In the genomic region with DNA sequence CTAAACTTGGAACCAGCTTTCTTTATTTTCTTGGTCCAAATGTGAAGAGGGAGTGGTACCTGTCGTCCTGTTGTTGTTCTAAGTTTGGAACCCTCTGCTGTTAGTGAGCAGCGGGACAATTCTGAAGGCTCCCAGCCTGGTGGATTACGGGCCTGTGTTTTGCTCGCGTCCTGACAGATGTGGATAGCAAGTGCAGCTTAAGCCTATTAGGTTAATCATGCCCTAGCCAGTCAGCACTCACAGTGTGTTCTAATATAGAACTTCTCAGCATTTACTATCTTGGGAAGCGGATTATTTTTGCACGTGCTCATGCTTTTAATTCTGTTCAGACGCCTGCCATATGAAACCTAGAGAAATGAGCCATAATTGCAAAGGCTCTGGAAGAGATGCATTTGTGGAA, we compare ENCODE assay signal across 29 cellular contexts. TPM values are rescaled to one million over a fixed set of nuclear protein-coding genes. Genes with fewer than 3 reads are reported as not detected.
DNase-seq lines count a peak whose midpoint lies in the region; ATAC-seq and TF ChIP-seq lines count a peak whose summit lies in the region.
"Had no signal": no experiment of that assay in that cellular context is flagged by ENCODE, and none has a peak within 500 bp of the region (broad histone marks: within the 10 kb centered on the region; RNA-seq: fewer than 3 reads in every experiment).

A gene (minus strand): TSS at position 123 of the 400 bp plus-strand sequence. CDS start 262 bp downstream, outside the sequence.

- no peak within 1 kb of the TSS for H4K5ac ChIP-seq in mesendoderm (ENCODE audit: low read length)

- peaks cover 0 to 25% (median 6%) of the 10 kb centered on the region in 4 donors for H3K4me1 ChIP-seq in tibial nerve
- no peaks in the 10 kb centered on the region for H3K4me1 ChIP-seq in mesendoderm (ENCODE audit: control insufficient read depth, low read depth, low read length)
- H3K4me1 ChIP-seq: left lung, spleen had no signal

- TF ChIP-seq CTCF in glutamatergic neuron (IDR thresholded peaks at IDR 0.05; ENCODE audit: partially characterized antibody, unreplicated experiment): no peak
- TF ChIP-seq CTCF in tibial nerve (IDR thresholded peaks at IDR 0.05): no peak

- H3K9me3 Mint-ChIP-seq in glutamatergic neuron (ENCODE audit: unreplicated experiment): peaks cover 7% of the 10 kb centered on the region

- ATAC-seq in GM19463 (IDR thresholded peaks at IDR 0.05; ENCODE audit: unreplicated experiment): no peak
- ATAC-seq: activated naive CD8-positive, alpha-beta T cell treated with anti-CD3 and anti-CD28 coated beads, Interleukin-2, amount 50 U/mL, for 24 hours; K562; left lung; Panc1; stimulated activated naive CD8-positive, alpha-beta T cell treated with anti-CD3 and anti-CD28 coated beads, Interleukin-15, amount 100 ng/mL, for 72 hours had no signal

- in situ Hi-C loops in KBM-7 (cut with MboI; ENCODE audit: low pct_unique_long_range_greater_than_20kb, low sequenced_read_pairs): no loop called here

- no peak within 1 kb of the TSS for H3K56ac ChIP-seq in mesendoderm (ENCODE audit: low read length)

- H3K4me3 Mint-ChIP-seq in glutamatergic neuron (ENCODE audit: unreplicated experiment): no peak within 1 kb of the TSS
- H3K4me3 Mint-ChIP-seq: activated naive CD8-positive, alpha-beta T cell treated with anti-CD3 and anti-CD28 coated beads, Interleukin-2, amount 50 U/mL, for 24 hours; nephron progenitor cell; stimulated activated naive CD8-positive, alpha-beta T cell treated with anti-CD3 and anti-CD28 coated beads, Interleukin-15, amount 100 ng/mL, for 72 hours; T-helper 1 cell treated with Interleukin-12 subunit alpha and Interleukin-12 subunit beta and Interleukin-4 antibody, amounts not matched to agents 30 μg/mL and 1 μg/mL, for 36 hours; type B pancreatic cell had no signal

- H3K27me3 Mint-ChIP-seq in glutamatergic neuron (ENCODE audit: unreplicated experiment): no peaks in the 10 kb centered on the region
- H3K27me3 Mint-ChIP-seq: activated naive CD8-positive, alpha-beta T cell treated with anti-CD3 and anti-CD28 coated beads, Interleukin-2, amount 50 U/mL, for 24 hours; stimulated activated naive CD8-positive, alpha-beta T cell treated with anti-CD3 and anti-CD28 coated beads, Interleukin-15, amount 100 ng/mL, for 72 hours had no signal

- no peak within 1 kb of the TSS for H2BK120ac ChIP-seq in mesendoderm (ENCODE audit: low read depth, low read length)

- no peak for TF ChIP-seq POLR2A in tibial nerve (IDR thresholded peaks at IDR 0.05)

- H3K79me1 ChIP-seq in mesendoderm (ENCODE audit: low read length): no peaks in the 10 kb centered on the region

- H3K27ac ChIP-seq in tibial nerve: peak within 1 kb of the TSS; percentile 62 to 89 (median 78)
- H3K27ac ChIP-seq in mesendoderm (ENCODE audit: low read depth, low read length): no peak within 1 kb of the TSS
- H3K27ac ChIP-seq: brain microvascular endothelial cell, left lung, SJSA1, spleen, VCaP had no signal

- H3K4ac ChIP-seq in mesendoderm (ENCODE audit: low read depth, low read length): no peak within 1 kb of the TSS

- no peak within 1 kb of the TSS for H3K9ac ChIP-seq in mesendoderm (ENCODE audit: low read length)

- no peak within 1 kb of the TSS for H2BK5ac ChIP-seq in mesendoderm (ENCODE audit: low read length)

- DNase-seq in activated CD8-positive, alpha-beta memory T cell treated with anti-CD3 and anti-CD28 coated beads for 24 hours: peak; percentile 7
- no peak for DNase-seq in activated CD8-positive, alpha-beta memory T cell treated with anti-CD3 and anti-CD28 coated beads, Interleukin-2, amount 50 U/mL, for 4 hours
- DNase-seq in glutamatergic neuron (no peak), myocyte (ENCODE audit: low read depth) (peak; percentile 64), tibial nerve (ENCODE audit: low spot score in 2 of 2) (no peak), mesendoderm (no peak), KBM-7 (no peak)
- DNase-seq: activated CD4-positive, alpha-beta T cell treated with anti-CD3 and anti-CD28 coated beads, Interleukin-2, amount 50 U/mL, for 1 hour; activated gamma-delta T cell; activated naive CD8-positive, alpha-beta T cell treated with anti-CD3 and anti-CD28 coated beads, Interleukin-2, amount 50 U/mL, for 24 hours; brain microvascular endothelial cell; DND-41; left lung; NCI-H1694; NCI-H446; nephron progenitor cell; spleen; stimulated activated CD4-positive, alpha-beta T cell treated with anti-CD3 and anti-CD28 coated beads, Interleukin-4, amount 100 ng/mL, for 24 hours; stimulated activated naive CD8-positive, alpha-beta T cell treated with anti-CD3 and anti-CD28 coated beads, Interleukin-15, amount 100 ng/mL, for 72 hours had no signal

- H3K27me3 ChIP-seq in tibial nerve (no peaks in the 10 kb centered on the region), mesendoderm (ENCODE audit: insufficient read depth, low read length, poor library complexity) (no peaks in the 10 kb centered on the region)
- H3K27me3 ChIP-seq: brain microvascular endothelial cell, left lung, SJSA1, spleen had no signal

- peaks cover 17% of the 10 kb centered on the region for H3K4me1 Mint-ChIP-seq in glutamatergic neuron (ENCODE audit: low read depth, unreplicated experiment)
- H3K4me1 Mint-ChIP-seq: activated naive CD8-positive, alpha-beta T cell treated with anti-CD3 and anti-CD28 coated beads, Interleukin-2, amount 50 U/mL, for 24 hours; nephron progenitor cell; stimulated activated naive CD8-positive, alpha-beta T cell treated with anti-CD3 and anti-CD28 coated beads, Interleukin-15, amount 100 ng/mL, for 72 hours had no signal

- no peak within 1 kb of the TSS for H3K18ac ChIP-seq in mesendoderm (ENCODE audit: low read length)

- peak within 1 kb of the TSS; percentile 79 for H3K27ac Mint-ChIP-seq in glutamatergic neuron (ENCODE audit: unreplicated experiment)
- H3K27ac Mint-ChIP-seq: activated naive CD8-positive, alpha-beta T cell treated with anti-CD3 and anti-CD28 coated beads, Interleukin-2, amount 50 U/mL, for 24 hours; nephron progenitor cell; stimulated activated naive CD8-positive, alpha-beta T cell treated with anti-CD3 and anti-CD28 coated beads, Interleukin-15, amount 100 ng/mL, for 72 hours; T-helper 1 cell treated with Interleukin-12 subunit alpha and Interleukin-12 subunit beta and Interleukin-4 antibody, amounts not matched to agents 30 μg/mL and 1 μg/mL, for 36 hours; type B pancreatic cell had no signal

- H3K4me3 ChIP-seq in tibial nerve: no peak within 1 kb of the TSS
- H3K4me3 ChIP-seq in mesendoderm (ENCODE audit: low read length): no peak within 1 kb of the TSS
- H3K4me3 ChIP-seq: K562, left lung, SJSA1, spleen had no signal

- WGBS in tibial nerve, 2 donors: 76 to 80% methylated on average over 8 of the region's 8 CpGs
- WGBS in mesendoderm (ENCODE audit: extremely low coverage, insufficient coverage, low lambda C conversion rate): no CpG with 5 or more reads among the region's 8 CpGs

- no peak within 1 kb of the TSS for H3K4me2 ChIP-seq in mesendoderm (ENCODE audit: low read length)

- H4K8ac ChIP-seq in mesendoderm (ENCODE audit: low read depth, low read length): no peak within 1 kb of the TSS

- no peak within 1 kb of the TSS for H2AK5ac ChIP-seq in mesendoderm (ENCODE audit: low read length)

- no peak for TF ChIP-seq EP300 in tibial nerve (IDR thresholded peaks at IDR 0.05)

- peaks cover 4% of the 10 kb centered on the region for H3K36me3 Mint-ChIP-seq in glutamatergic neuron (ENCODE audit: unreplicated experiment)
- H3K36me3 Mint-ChIP-seq: type B pancreatic cell had no signal

- H3K36me3 ChIP-seq in tibial nerve: peaks cover 0 to 2% (median 0%) of the 10 kb centered on the region in 3 donors
- no peaks in the 10 kb centered on the region for H3K36me3 ChIP-seq in mesendoderm (ENCODE audit: control insufficient read depth, insufficient read depth, low read length)
- H3K36me3 ChIP-seq: brain microvascular endothelial cell, left lung, SJSA1, spleen had no signal

- H3K9me3 ChIP-seq in tibial nerve: peaks cover 0 to 5% (median 0%) of the 10 kb centered on the region in 4 donors
- H3K9me3 ChIP-seq: SJSA1 had no signal

- no peak within 1 kb of the TSS for H3K23ac ChIP-seq in mesendoderm (ENCODE audit: low read length)

- no peaks in the 10 kb centered on the region for H3K79me2 ChIP-seq in mesendoderm (ENCODE audit: control insufficient read depth, insufficient read depth, low read length)

- no peak within 1 kb of the TSS for H2BK15ac ChIP-seq in mesendoderm (replicated peaks; ENCODE audit: low read depth)

RNA-seq across cellular contexts. Expression of the gene that starts here (rescaled TPM):
- total RNA-seq in glutamatergic neuron (ENCODE audit: unreplicated experiment): 0.66 TPM
- total RNA-seq in myocyte: 0.31 and 0.32 TPM in 2 replicates
- 0.06 TPM for polyA plus RNA-seq in myocyte (2012)
- total RNA-seq in tibial nerve: under 1 TPM; 0.20 to 0.30 (median 0.21) TPM
- polyA plus RNA-seq in mesendoderm (2013, experiment 1 of 2): not detected
- polyA plus RNA-seq in mesendoderm (2013, experiment 2 of 2): not detected
- total RNA-seq: A172, HT-29, K562, pulmonary artery endothelial cell, SJSA1, spleen had no signal
- polyA plus RNA-seq: K562, spleen had no signal

Comparison
In these comparisons a context has a peak if more than half of its experiments do, and no peak if none do; other contexts are left out.
1. Peak in DNase-seq in myocyte; RNA of the gene not detected or under 1 TPM.